8 cellular contexts compared by ENCODE assay signal in genomic region chr15:90037961-90038633, GRCh38. TPM values are rescaled to one million over a fixed set of nuclear protein-coding genes. Genes with fewer than 3 reads are reported as not detected.
DNase-seq lines count a peak whose midpoint lies in the region; ATAC-seq and FAIRE-seq lines count a peak whose summit lies in the region.

No MANE protein-coding gene starts in this region.

- POLR2A ChIA-PET in naive thymus-derived CD8-positive, alpha-beta T cell (lab: Charles Lee), result no interaction called here

- WGBS in small intestine, 3 donors, result 67 to 74% (median 72%) methylated on average over 14 of the region's 14 CpGs

- no peak overlapping the region for H3K4me3 Mint-ChIP-seq in naive thymus-derived CD8-positive, alpha-beta T cell

- peak overlapping the region; percentile 91 to 97 for H3K27ac Mint-ChIP-seq in activated naive CD4-positive, alpha-beta T cell treated with anti-CD3 and anti-CD28 coated beads, Interleukin-2, amount 50 U/mL, for 72 hours
- H3K27ac Mint-ChIP-seq in naive thymus-derived CD8-positive, alpha-beta T cell, result peak overlapping the region in 8 of 10 donors; percentile 0 to 94 (median 60)

- no peak overlapping the region for H3K4me3 ChIP-seq in small intestine (ENCODE audit: low read depth in 1 of 2, low read length in 2 of 2)

- H3K4me1 Mint-ChIP-seq in naive thymus-derived CD8-positive, alpha-beta T cell, result peaks cover 36 to 78% (median 57%) of the 10 kb centered on the region in 4 donors

- H3K4me1 ChIP-seq in small intestine (ENCODE audit: control insufficient read depth in 2 of 2, insufficient read depth in 1 of 2, low read depth in 1 of 2, low read length in 1 of 2), result peaks cover 3 to 24% of the 10 kb centered on the region in 2 donors

- H3K27ac ChIP-seq in small intestine (ENCODE audit: low read depth in 1 of 2, low read length in 1 of 2), result peak overlapping the region in 1 of 2 donors; percentile 57

- H3K27me3 ChIP-seq in small intestine (ENCODE audit: control insufficient read depth in 2 of 2, insufficient read depth in 2 of 2, low read length in 2 of 2), result no peaks in the 10 kb centered on the region

- no peaks in the 10 kb centered on the region for H3K9me3 Mint-ChIP-seq in activated naive CD4-positive, alpha-beta T cell treated with anti-CD3 and anti-CD28 coated beads, Interleukin-2, amount 50 U/mL, for 72 hours
- no peaks in the 10 kb centered on the region for H3K9me3 Mint-ChIP-seq in naive thymus-derived CD8-positive, alpha-beta T cell

- no peaks in the 10 kb centered on the region for H3K27me3 Mint-ChIP-seq in naive thymus-derived CD8-positive, alpha-beta T cell

- H3K36me3 ChIP-seq in small intestine (ENCODE audit: control insufficient read depth in 2 of 2, insufficient read depth in 2 of 2, low read length in 2 of 2), result no peaks in the 10 kb centered on the region

- H3K9me3 ChIP-seq in small intestine (ENCODE audit: control insufficient read depth, low read depth), result no peaks in the 10 kb centered on the region

- DNase-seq in stimulated activated CD4-positive, alpha-beta T cell treated with anti-CD3 and anti-CD28 coated beads, Interleukin-12 subunit alpha, Interleukin-12 subunit beta, amount 100 ng/mL, for 48 hours (ENCODE audit: low read depth in 2 of 3, low spot score in 1 of 3), result peak; percentile 40 to 64 (median 52)
- DNase-seq in stimulated activated CD4-positive, alpha-beta T cell treated with anti-CD3 and anti-CD28 coated beads, Interleukin-12 subunit alpha, Interleukin-12 subunit beta, amount 100 ng/mL, for 4 hours, result no peak
- peak; percentile 53 to 78 for DNase-seq in activated naive CD4-positive, alpha-beta T cell treated with anti-CD3 and anti-CD28 coated beads, Interleukin-2, amount 50 U/mL, for 72 hours (ENCODE audit: low spot score in 2 of 2)
- peak in 4 of 10 donors; percentile 12 to 33 (median 17) for DNase-seq in naive thymus-derived CD8-positive, alpha-beta T cell
- DNase-seq in effector CD8-positive, alpha-beta T cell (lab: John Stamatoyannopoulos, UW), result no peak
- DNase-seq in small intestine (no peak), NCI-H1092 (lab: John Stamatoyannopoulos, UW) (no peak)

- H3K36me3 Mint-ChIP-seq in activated naive CD4-positive, alpha-beta T cell treated with anti-CD3 and anti-CD28 coated beads, Interleukin-2, amount 50 U/mL, for 72 hours, result peaks cover 0 to 15% of the 10 kb centered on the region in 2 donors
- no peaks in the 10 kb centered on the region for H3K36me3 Mint-ChIP-seq in naive thymus-derived CD8-positive, alpha-beta T cell

- no peak for FAIRE-seq in small intestine (lab: Jason Lieb, UNC)

- peak; percentile 66 for ATAC-seq in HG03469 (IDR thresholded peaks at IDR 0.05; ENCODE audit: unreplicated experiment)
- peak; percentile 91 to 92 for ATAC-seq in activated naive CD4-positive, alpha-beta T cell treated with anti-CD3 and anti-CD28 coated beads, Interleukin-2, amount 50 U/mL, for 72 hours
- ATAC-seq in naive thymus-derived CD8-positive, alpha-beta T cell, result peak; percentile 62 to 79

RNA-seq across cellular contexts. Expression of gene ZNF710, which starts 37.0 kb away (rescaled TPM):
- 10 to 100 TPM; 13.2 to 28.1 TPM for total RNA-seq in activated naive CD4-positive, alpha-beta T cell treated with anti-CD3 and anti-CD28 coated beads, Interleukin-2, amount 50 U/mL, for 72 hours
- total RNA-seq in naive thymus-derived CD8-positive, alpha-beta T cell, result 10 to 100 TPM; 13.8 to 14.5 TPM
- 1 to 10 TPM in 1 of 3 donors, under 1 TPM in 2; 0.23 to 1.8 (median 0.47) TPM for polyA plus RNA-seq in naive thymus-derived CD8-positive, alpha-beta T cell
- polyA plus RNA-seq in small intestine, result 10 to 100 TPM; 10.3 to 19.7 (median 18.0) TPM

Comparison
In these comparisons a context has a peak if more than half of its experiments do, and no peak if none do; other contexts are left out.
1. DNase-seq: peak in stimulated activated CD4-positive, alpha-beta T cell treated with anti-CD3 and anti-CD28 coated beads, Interleukin-12 subunit alpha, Interleukin-12 subunit beta, amount 100 ng/mL, for 48 hours (3 of 3) and activated naive CD4-positive, alpha-beta T cell treated with anti-CD3 and anti-CD28 coated beads, Interleukin-2, amount 50 U/mL, for 72 hours (2 of 2); none in stimulated activated CD4-positive, alpha-beta T cell treated with anti-CD3 and anti-CD28 coated beads, Interleukin-12 subunit alpha, Interleukin-12 subunit beta, amount 100 ng/mL, for 4 hours (single experiment), effector CD8-positive, alpha-beta T cell (single experiment), small intestine (single experiment) and NCI-H1092 (single experiment).
2. Peak in every context shown above with its lines, with median percentiles within 50 percentile points of each other: ATAC-seq.